Comparison of ENCODE assay signal across 1 cellular context in the genomic region with DNA sequence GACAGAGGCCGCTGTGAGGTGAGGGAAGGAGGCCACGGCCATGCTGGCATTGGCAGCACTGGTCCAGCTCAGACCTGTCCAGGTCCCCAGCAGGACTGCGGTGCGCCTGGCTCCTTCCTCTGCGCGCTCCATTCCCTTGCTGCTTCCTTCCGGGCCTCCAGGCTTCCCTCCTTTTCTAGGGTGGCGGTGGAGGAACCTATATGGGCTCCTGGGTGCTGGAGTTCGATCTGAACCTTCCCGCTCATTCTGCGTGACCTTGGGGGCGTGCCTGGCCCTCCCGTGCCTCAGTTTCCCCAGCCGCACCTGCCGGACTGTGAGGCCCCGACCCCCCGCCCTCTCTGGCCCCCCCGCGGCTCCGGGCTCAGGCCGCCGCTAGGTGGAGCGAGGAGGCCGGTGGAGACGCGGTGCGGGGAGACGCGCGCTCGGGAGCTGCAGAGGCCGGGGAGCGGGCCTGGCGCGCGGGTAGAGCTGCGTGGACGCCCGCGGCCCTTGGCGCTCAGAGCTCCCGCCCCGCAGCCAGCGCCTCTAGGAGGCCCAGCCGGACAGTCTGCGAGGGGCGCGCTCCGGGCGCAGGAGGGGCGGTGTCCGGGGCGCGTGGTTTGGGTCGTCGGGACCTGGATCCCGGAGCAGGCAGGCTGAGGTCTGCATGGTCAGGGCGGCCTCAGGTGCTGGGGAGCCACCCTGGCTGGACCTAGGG.
TF ChIP-seq lines count a peak whose summit lies in the region.

No MANE protein-coding gene starts in this region.

TF ChIP-seq in HEK293, 187 proteins besides CTCF, POLR2A, EP300 and RAD21 (continued from another document):
- TF ChIP-seq, protein P1, sequence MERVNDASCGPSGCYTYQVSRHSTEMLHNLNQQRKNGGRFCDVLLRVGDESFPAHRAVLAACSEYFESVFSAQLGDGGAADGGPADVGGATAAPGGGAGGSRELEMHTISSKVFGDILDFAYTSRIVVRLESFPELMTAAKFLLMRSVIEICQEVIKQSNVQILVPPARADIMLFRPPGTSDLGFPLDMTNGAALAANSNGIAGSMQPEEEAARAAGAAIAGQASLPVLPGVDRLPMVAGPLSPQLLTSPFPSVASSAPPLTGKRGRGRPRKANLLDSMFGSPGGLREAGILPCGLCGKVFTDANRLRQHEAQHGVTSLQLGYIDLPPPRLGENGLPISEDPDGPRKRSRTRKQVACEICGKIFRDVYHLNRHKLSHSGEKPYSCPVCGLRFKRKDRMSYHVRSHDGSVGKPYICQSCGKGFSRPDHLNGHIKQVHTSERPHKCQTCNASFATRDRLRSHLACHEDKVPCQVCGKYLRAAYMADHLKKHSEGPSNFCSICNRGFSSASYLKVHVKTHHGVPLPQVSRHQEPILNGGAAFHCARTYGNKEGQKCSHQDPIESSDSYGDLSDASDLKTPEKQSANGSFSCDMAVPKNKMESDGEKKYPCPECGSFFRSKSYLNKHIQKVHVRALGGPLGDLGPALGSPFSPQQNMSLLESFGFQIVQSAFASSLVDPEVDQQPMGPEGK (tag by site-specific recombination; IDR thresholded peaks at IDR 0.05) = peak; percentile 85
- no peak for TF ChIP-seq KLF9 (tag by site-specific recombination; IDR thresholded peaks at IDR 0.05; ENCODE audit: low read depth)
- TF ChIP-seq ZNF596 (tag by site-specific recombination; IDR thresholded peaks at IDR 0.05) = 0 out of 2 replicates have a peak, but pooled peaks have one; percentile 8
- TF ChIP-seq ZNF26 (tag by site-specific recombination; IDR thresholded peaks at IDR 0.05) = no peak
- TF ChIP-seq GLIS1 (tag by site-specific recombination; IDR thresholded peaks at IDR 0.05) = peak; percentile 79
- TF ChIP-seq, protein P2, sequence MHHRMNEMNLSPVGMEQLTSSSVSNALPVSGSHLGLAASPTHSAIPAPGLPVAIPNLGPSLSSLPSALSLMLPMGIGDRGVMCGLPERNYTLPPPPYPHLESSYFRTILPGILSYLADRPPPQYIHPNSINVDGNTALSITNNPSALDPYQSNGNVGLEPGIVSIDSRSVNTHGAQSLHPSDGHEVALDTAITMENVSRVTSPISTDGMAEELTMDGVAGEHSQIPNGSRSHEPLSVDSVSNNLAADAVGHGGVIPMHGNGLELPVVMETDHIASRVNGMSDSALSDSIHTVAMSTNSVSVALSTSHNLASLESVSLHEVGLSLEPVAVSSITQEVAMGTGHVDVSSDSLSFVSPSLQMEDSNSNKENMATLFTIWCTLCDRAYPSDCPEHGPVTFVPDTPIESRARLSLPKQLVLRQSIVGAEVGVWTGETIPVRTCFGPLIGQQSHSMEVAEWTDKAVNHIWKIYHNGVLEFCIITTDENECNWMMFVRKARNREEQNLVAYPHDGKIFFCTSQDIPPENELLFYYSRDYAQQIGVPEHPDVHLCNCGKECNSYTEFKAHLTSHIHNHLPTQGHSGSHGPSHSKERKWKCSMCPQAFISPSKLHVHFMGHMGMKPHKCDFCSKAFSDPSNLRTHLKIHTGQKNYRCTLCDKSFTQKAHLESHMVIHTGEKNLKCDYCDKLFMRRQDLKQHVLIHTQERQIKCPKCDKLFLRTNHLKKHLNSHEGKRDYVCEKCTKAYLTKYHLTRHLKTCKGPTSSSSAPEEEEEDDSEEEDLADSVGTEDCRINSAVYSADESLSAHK (tag by site-specific recombination; IDR thresholded peaks at IDR 0.05) = no peak
